ENCODE assay signal across 1 cellular context in the genomic region with DNA sequence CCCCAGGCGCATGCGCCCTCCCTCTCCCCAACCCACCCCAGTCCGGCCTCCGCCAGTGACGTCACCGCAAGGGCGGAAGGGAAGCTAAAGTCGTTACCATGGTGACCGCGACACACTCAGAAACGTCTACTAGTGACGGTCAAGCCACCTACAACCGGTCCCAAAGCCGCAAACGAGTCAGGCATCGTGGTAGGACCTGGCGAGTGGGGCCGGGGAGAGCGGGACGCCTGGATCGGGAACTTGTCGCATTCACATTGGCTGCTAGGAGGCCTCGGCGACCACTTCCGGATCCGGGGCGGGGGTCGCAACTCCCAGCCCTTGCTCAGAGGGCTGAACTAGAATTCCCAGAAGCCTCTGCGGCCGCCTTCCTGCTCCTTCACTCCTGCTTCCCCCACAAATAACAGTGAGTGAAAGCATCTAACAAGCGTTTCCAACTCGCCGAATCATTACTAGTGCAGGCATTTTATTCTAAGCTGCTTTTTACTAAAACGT.
TF ChIP-seq lines count a peak whose summit lies in the region.

A gene with protein sequence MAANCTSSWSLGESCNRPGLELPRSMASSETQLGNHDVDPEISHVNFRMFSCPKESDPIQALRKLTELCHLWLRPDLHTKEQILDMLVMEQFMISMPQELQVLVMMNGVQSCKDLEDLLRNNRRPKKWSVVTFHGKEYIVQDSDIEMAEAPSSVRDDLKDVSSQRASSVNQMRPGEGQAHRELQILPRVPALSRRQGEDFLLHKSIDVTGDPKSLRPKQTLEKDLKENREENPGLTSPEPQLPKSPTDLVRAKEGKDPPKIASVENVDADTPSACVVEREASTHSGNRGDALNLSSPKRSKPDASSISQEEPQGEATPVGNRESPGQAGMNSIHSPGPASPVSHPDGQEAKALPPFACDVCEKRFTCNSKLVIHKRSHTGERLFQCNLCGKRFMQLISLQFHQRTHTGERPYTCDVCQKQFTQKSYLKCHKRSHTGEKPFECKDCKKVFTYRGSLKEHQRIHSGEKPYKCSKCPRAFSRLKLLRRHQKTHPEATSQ (minus strand): TSS at position 256 of the 492 bp plus-strand sequence. CDS start 89,793 bp downstream, outside the sequence.

TF ChIP-seq in H1, 55 proteins besides CTCF, POLR2A, EP300 and RAD21 (continued from another document):
- no peak for TF ChIP-seq CHD1 (IDR thresholded peaks at IDR 0.05; ENCODE audit: low read depth, low read length)
